16 cellular contexts compared by ENCODE assay signal in genomic region chr6:150269130-150269856, GRCh38.
"Had no signal": no experiment of that assay in that cellular context is flagged by ENCODE, and none has a peak within 500 bp of the region (broad histone marks: within the 10 kb centered on the region; RNA-seq: fewer than 3 reads in every experiment).

No MANE protein-coding gene starts in this region.

- H3K27ac Mint-ChIP-seq: activated naive CD8-positive, alpha-beta T cell treated with anti-CD3 and anti-CD28 coated beads, Interleukin-2, amount 10 ng/mL, durations not matched to agents 7 days and 5 days; natural killer cell treated with Interleukin-12 subunit alpha and Interleukin-12 subunit beta and Interleukin-15 and Interleukin-18, amount 100 ng/mL, for 72 hours had no signal

- H3K9me3 ChIP-seq: gastroesophageal sphincter, left lung had no signal

- H3K4me1 ChIP-seq: gastroesophageal sphincter had no signal

- H3K4me3 ChIP-seq: cardiac muscle cell, gastroesophageal sphincter, left lung had no signal

- H3K36me3 Mint-ChIP-seq: activated naive CD8-positive, alpha-beta T cell treated with anti-CD3 and anti-CD28 coated beads, Interleukin-2, amount 10 ng/mL, durations not matched to agents 7 days and 5 days; memory B cell; natural killer cell treated with Interleukin-12 subunit alpha and Interleukin-12 subunit beta and Interleukin-15 and Interleukin-18, amount 100 ng/mL, for 72 hours had no signal

- H3K27ac ChIP-seq: cardiac muscle cell, gastroesophageal sphincter, left lung had no signal

- H3K27me3 ChIP-seq: cardiac muscle cell, gastroesophageal sphincter, left lung had no signal

- DNase-seq: activated CD4-positive, alpha-beta T cell treated with anti-CD3 and anti-CD28 coated beads, Interleukin-2, amount 50 U/mL, for 1 hour; activated CD4-positive, CD25-positive, alpha-beta regulatory T cell; activated gamma-delta T cell treated with Interleukin-2 at 50 U/mL for 16 hours; activated naive CD8-positive, alpha-beta T cell treated with anti-CD3 and anti-CD28 coated beads, Interleukin-2, amount 10 ng/mL, durations not matched to agents 7 days and 5 days; activated T-cell treated with anti-CD3 and anti-CD28 coated beads, Interleukin-2, amount 50 U/mL, for 1 hour; aorta; stimulated activated CD4-positive, alpha-beta T cell treated with anti-CD3 and anti-CD28 coated beads, Interleukin-2, amount 100 ng/mL, for 48 hours; stimulated activated naive CD4-positive, alpha-beta T cell treated with Interleukin-2 at 50 U/mL for 16 hours; T-helper 17 cell had no signal

- H3K4me1 Mint-ChIP-seq: activated naive CD8-positive, alpha-beta T cell treated with anti-CD3 and anti-CD28 coated beads, Interleukin-2, amount 10 ng/mL, durations not matched to agents 7 days and 5 days; memory B cell; T-helper 17 cell had no signal

- H3K36me3 ChIP-seq: cardiac muscle cell, gastroesophageal sphincter, left lung had no signal

- H3K9me3 Mint-ChIP-seq: natural killer cell treated with Interleukin-12 subunit alpha and Interleukin-12 subunit beta and Interleukin-15 and Interleukin-18, amount 100 ng/mL, for 72 hours had no signal

- H3K4me3 Mint-ChIP-seq: activated naive CD8-positive, alpha-beta T cell treated with anti-CD3 and anti-CD28 coated beads, Interleukin-2, amount 10 ng/mL, durations not matched to agents 7 days and 5 days; memory B cell; natural killer cell treated with Interleukin-12 subunit alpha and Interleukin-12 subunit beta and Interleukin-15 and Interleukin-18, amount 100 ng/mL, for 72 hours; T-helper 17 cell had no signal

- ATAC-seq: gastroesophageal sphincter; natural killer cell treated with Interleukin-12 subunit alpha and Interleukin-12 subunit beta and Interleukin-15 and Interleukin-18, amount 100 ng/mL, for 72 hours; T-helper 17 cell had no signal

- FAIRE-seq: colon, TTC549 had no signal
